Comparison of ENCODE assay signal across 9 cellular contexts in genomic region chr3:118628704-118629341, GRCh38.
DNase-seq lines count a peak whose midpoint lies in the region; ATAC-seq and TF ChIP-seq lines count a peak whose summit lies in the region.
"Had no signal": no experiment of that assay in that cellular context is flagged by ENCODE, and none has a peak within 500 bp of the region (broad histone marks: within the 10 kb centered on the region; RNA-seq: fewer than 3 reads in every experiment).

No MANE protein-coding gene starts in this region.

- CTCF ChIA-PET in A673 (lab: Charles Lee) = no interaction called here

- no peaks in the 10 kb centered on the region for H3K4me1 ChIP-seq in A673 (ENCODE audit: insufficient read depth, low read length, poor library complexity, severe bottlenecking)

- H3K4me3 ChIP-seq in A673 (ENCODE audit: low read depth, low read length, poor library complexity, severe bottlenecking) (no peak overlapping the region), GM12875 (ENCODE audit: low read depth, low read length) (no peak overlapping the region)
- H3K4me3 ChIP-seq: skin epidermis had no signal

- peak; percentile 71 for DNase-seq in A673 (ENCODE audit: low spot score)
- peak; percentile 50 for DNase-seq in LoVo (ENCODE audit: low spot score)
- peak; percentile 53 for DNase-seq in RPMI8226
- DNase-seq in ecto neural progenitor cell (ENCODE audit: low spot score) = peak; percentile 82
- DNase-seq in lung microvascular endothelial cell (ENCODE audit: low read depth in 2 of 2) = peak; percentile 41 to 51
- DNase-seq in ureter (ENCODE audit: low spot score) = peak; percentile 63

- peak; percentile 80 for TF ChIP-seq CTCF in A673 (conservative IDR thresholded peaks at IDR 0.05; ENCODE audit: low read depth, low read length)
- peak; percentile 87 for TF ChIP-seq CTCF in GM12875 (IDR thresholded peaks at IDR 0.05; ENCODE audit: borderline replicate concordance, insufficient read depth, low read depth, low read length)

- H3K36me3 ChIP-seq in A673 (ENCODE audit: insufficient read depth, low read length, poor library complexity, severe bottlenecking) = no peaks in the 10 kb centered on the region

- no peaks in the 10 kb centered on the region for H3K9me3 ChIP-seq in A673 (ENCODE audit: low read depth, low read length, poor library complexity, severe bottlenecking)

- no TSS peak for BruUV-seq in A673 (replicated peaks; lab: Mats Ljungman, UMichigan)

- peak; percentile 94 for ATAC-seq in HG02571 (IDR thresholded peaks at IDR 0.05; ENCODE audit: unreplicated experiment)

- intact Hi-C loops in A673 (cut with micrococcal nuclease; ENCODE audit: unreplicated experiment) = loop anchor here (5.0 kb wide), 1 partner anchor 1857 kb away; no protein-coding TSS in a partner anchor

- H3K27ac ChIP-seq in A673 (ENCODE audit: low read depth, low read length, poor library complexity, severe bottlenecking) = no peak overlapping the region
- H3K27ac ChIP-seq: skin epidermis had no signal

- POLR2A ChIA-PET in A673 (lab: Charles Lee; ENCODE audit: low non-redundant PET) = no interaction called here

- no peaks in the 10 kb centered on the region for H3K27me3 ChIP-seq in A673 (replicated peaks; ENCODE audit: insufficient read depth, low read depth, low read length, poor library complexity)
